ENCODE assay signal across 27 cellular contexts in genomic region chr9:118109542-118109941, GRCh38.
"Had no signal": no experiment of that assay in that cellular context is flagged by ENCODE, and none has a peak within 500 bp of the region (broad histone marks: within the 10 kb centered on the region; RNA-seq: fewer than 3 reads in every experiment).

No MANE protein-coding gene starts in this region.

- H3K27ac Mint-ChIP-seq: nephron; neural progenitor cell; progenitor cell of endocrine pancreas; stimulated activated effector memory CD8-positive, alpha-beta T cell treated with anti-CD3 and anti-CD28 coated beads, Interleukin-12 subunit alpha, Interleukin-12 subunit beta, amount 100 ng/mL, for 72 hours; stimulated activated naive B cell treated with anti-CD40 and anti-IgM and Interleukin-4, amounts not matched to agents 10 μg/mL and 1 μg/mL and 100 μg/mL, for 72 hours; stimulated activated naive CD8-positive, alpha-beta T cell treated with anti-CD3 and anti-CD28 coated beads, Interleukin-15, Interleukin-2, amounts not matched to agents 100 ng/mL and 50 ng/mL, for 24 hours had no signal

- H3K4me3 Mint-ChIP-seq: nephron; neural progenitor cell; stimulated activated effector memory CD8-positive, alpha-beta T cell treated with anti-CD3 and anti-CD28 coated beads, Interleukin-12 subunit alpha, Interleukin-12 subunit beta, amount 100 ng/mL, for 72 hours; stimulated activated naive B cell treated with anti-CD40 and anti-IgM and Interleukin-4, amounts not matched to agents 10 μg/mL and 1 μg/mL and 100 μg/mL, for 72 hours; stimulated activated naive CD8-positive, alpha-beta T cell treated with anti-CD3 and anti-CD28 coated beads, Interleukin-15, Interleukin-2, amounts not matched to agents 100 ng/mL and 50 ng/mL, for 24 hours had no signal

- ATAC-seq: psoas muscle; right cardiac atrium; right lobe of liver; stimulated activated effector memory CD8-positive, alpha-beta T cell treated with anti-CD3 and anti-CD28 coated beads, Interleukin-12 subunit alpha, Interleukin-12 subunit beta, amount 100 ng/mL, for 72 hours; stimulated activated naive B cell treated with anti-CD40 and anti-IgM and Interleukin-4, amounts not matched to agents 10 μg/mL and 1 μg/mL and 100 μg/mL, for 72 hours had no signal

- H3K36me3 ChIP-seq: neural progenitor cell, ovary, right lobe of liver, sigmoid colon, stomach, thoracic aorta, thyroid gland, tibial nerve, upper lobe of left lung, vagina had no signal

- H3K27me3 Mint-ChIP-seq: progenitor cell of endocrine pancreas; stimulated activated naive B cell treated with anti-CD40 and anti-IgM and Interleukin-4, amounts not matched to agents 10 μg/mL and 1 μg/mL and 100 μg/mL, for 72 hours; stimulated activated naive CD8-positive, alpha-beta T cell treated with anti-CD3 and anti-CD28 coated beads, Interleukin-15, Interleukin-2, amounts not matched to agents 100 ng/mL and 50 ng/mL, for 24 hours had no signal

- H3K4me3 ChIP-seq: neural progenitor cell, ovary, psoas muscle, right lobe of liver, sigmoid colon, stomach, thoracic aorta, thyroid gland, tibial nerve, upper lobe of left lung, vagina had no signal

- H3K9me3 ChIP-seq: ovary, psoas muscle, right lobe of liver, sigmoid colon, stomach, thoracic aorta, thyroid gland, tibial nerve, upper lobe of left lung, vagina had no signal

- H3K79me2 ChIP-seq: parathyroid adenoma had no signal

- H3K36me3 Mint-ChIP-seq: neural progenitor cell; stimulated activated effector memory CD8-positive, alpha-beta T cell treated with anti-CD3 and anti-CD28 coated beads, Interleukin-12 subunit alpha, Interleukin-12 subunit beta, amount 100 ng/mL, for 72 hours; stimulated activated naive B cell treated with anti-CD40 and anti-IgM and Interleukin-4, amounts not matched to agents 10 μg/mL and 1 μg/mL and 100 μg/mL, for 72 hours had no signal

- DNase-seq: occipital lobe; ovary; posterior cingulate gyrus; psoas muscle; right cardiac atrium; right lobe of liver; sigmoid colon; small intestine; stimulated activated CD4-positive, alpha-beta T cell treated with anti-CD3 and anti-CD28 coated beads, Interleukin-15, amount 100 ng/mL, for 24 hours; stimulated activated CD4-positive, alpha-beta T cell treated with anti-CD3 and anti-CD28 coated beads, Interleukin-2, amount 100 ng/mL, for 24 hours; stimulated activated CD4-positive, alpha-beta T cell treated with anti-CD3 and anti-CD28 coated beads, Interleukin-2, amount 100 ng/mL, for 48 hours; stimulated activated CD4-positive, alpha-beta T cell treated with anti-CD3 and anti-CD28 coated beads, Interleukin-4, amount 100 ng/mL, for 24 hours; stimulated activated naive B cell treated with anti-CD40 and anti-IgM and Interleukin-4, amounts not matched to agents 10 μg/mL and 1 μg/mL and 100 μg/mL, for 72 hours; stimulated activated naive CD4-positive, alpha-beta T cell treated with Interleukin-2 at 50 U/mL for 16 hours; stomach; thyroid gland; trophoblast cell; upper lobe of left lung had no signal

- H3K4me2 ChIP-seq: neural progenitor cell had no signal

- H3K9me3 Mint-ChIP-seq: nephron; neural progenitor cell; stimulated activated effector memory CD8-positive, alpha-beta T cell treated with anti-CD3 and anti-CD28 coated beads, Interleukin-12 subunit alpha, Interleukin-12 subunit beta, amount 100 ng/mL, for 72 hours had no signal

- H3K27me3 ChIP-seq: neural progenitor cell, ovary, right lobe of liver, sigmoid colon, stomach, thyroid gland, tibial nerve, upper lobe of left lung, vagina had no signal

- H3K4me1 Mint-ChIP-seq: nephron; stimulated activated effector memory CD8-positive, alpha-beta T cell treated with anti-CD3 and anti-CD28 coated beads, Interleukin-12 subunit alpha, Interleukin-12 subunit beta, amount 100 ng/mL, for 72 hours; stimulated activated naive B cell treated with anti-CD40 and anti-IgM and Interleukin-4, amounts not matched to agents 10 μg/mL and 1 μg/mL and 100 μg/mL, for 72 hours had no signal

- H3K27ac ChIP-seq: neural progenitor cell, ovary, parathyroid adenoma, psoas muscle, right lobe of liver, sigmoid colon, stomach, thoracic aorta, thyroid gland, tibial nerve, upper lobe of left lung, vagina had no signal

- H2AFZ ChIP-seq: neural progenitor cell, parathyroid adenoma had no signal

- H3K4me1 ChIP-seq: neural progenitor cell, parathyroid adenoma, psoas muscle, right lobe of liver, sigmoid colon, stomach, thyroid gland, tibial nerve, upper lobe of left lung, vagina had no signal
